ENCODE assay signal across 9 cellular contexts in the genomic region with DNA sequence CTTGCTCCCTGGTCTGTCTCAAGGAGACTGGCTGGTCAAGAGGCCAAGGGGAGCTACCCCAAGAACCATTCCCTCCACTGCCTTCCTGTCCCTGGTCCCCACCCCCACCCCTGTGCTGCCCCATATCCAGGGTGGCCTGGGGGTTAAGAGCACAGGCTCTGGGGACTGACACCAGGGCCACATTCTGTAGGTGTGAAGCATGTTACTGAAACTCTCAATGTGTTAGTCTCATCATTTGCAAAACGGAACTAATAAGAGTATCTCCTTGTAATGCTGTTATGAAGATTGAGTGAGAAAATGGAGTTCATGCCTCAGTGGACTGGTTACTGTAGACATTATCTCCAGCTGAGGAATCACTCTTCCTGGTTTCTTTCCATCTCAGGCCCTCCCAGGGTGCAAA.
"Had no signal": no experiment of that assay in that cellular context is flagged by ENCODE, and none has a peak within 500 bp of the region (broad histone marks: within the 10 kb centered on the region; RNA-seq: fewer than 3 reads in every experiment).

No MANE protein-coding gene starts in this region.

- H3K9me3 ChIP-seq: HAP-1 had no signal

- H3K4me1 ChIP-seq: HAP-1 had no signal

- ATAC-seq: HCT116, K562 had no signal

- H3K4me3 Mint-ChIP-seq: HFFc6 had no signal

- H3K27ac ChIP-seq: GM23248 had no signal

- H3K4me3 ChIP-seq: GM23248, HAP-1, K562 had no signal

- H3K9ac ChIP-seq: GM23248 had no signal

- H2AFZ ChIP-seq: GM23248 had no signal

- H3K36me3 ChIP-seq: HAP-1 had no signal

- H3K9me3 Mint-ChIP-seq: HFFc6 had no signal

- DNase-seq: GM23248, GOT3, H7, HFFc6, IMR-90, KG1 had no signal
